ENCODE assay signal across 14 cellular contexts in genomic region chr18:7575465-7576026, GRCh38. TPM values are rescaled to one million over a fixed set of nuclear protein-coding genes. Genes with fewer than 3 reads are reported as not detected.
A peak's percentile ranks its signal among the peaks of the same experiment; 100 is the strongest.
DNase-seq lines count a peak whose midpoint lies in the region; ATAC-seq and TF ChIP-seq lines count a peak whose summit lies in the region.
"Had no signal": no experiment of that assay in that cellular context is flagged by ENCODE, and none has a peak within 500 bp of the region (broad histone marks: within the 10 kb centered on the region; RNA-seq: fewer than 3 reads in every experiment).

No MANE protein-coding gene starts in this region.

- peaks cover 73% of the 10 kb centered on the region for H4K20me1 ChIP-seq in smooth muscle cell (ENCODE audit: low read depth)

- DNase-seq in amniotic stem cell (lab: John Stamatoyannopoulos, UW) (peak; percentile 29), fibroblast of villous mesenchyme (ENCODE audit: low read depth) (peak; percentile 43), smooth muscle cell (lab: John Stamatoyannopoulos, UW; ENCODE audit: unreplicated experiment) (no peak), Right ventricle myocardium superior (no peak)
- no peak for DNase-seq in stimulated activated CD4-positive, alpha-beta T cell treated with anti-CD3 and anti-CD28 coated beads, Interleukin-1b, Interleukin-23, amount 100 ng/mL, for 48 hours
- no peak for DNase-seq in stimulated activated CD4-positive, alpha-beta T cell treated with anti-CD3 and anti-CD28 coated beads, Interleukin-4, amount 100 ng/mL, for 1 hour
- DNase-seq: activated CD4-positive, alpha-beta T cell treated with anti-CD3 and anti-CD28 coated beads, Interleukin-2, amount 50 U/mL, for 1 hour; islet precursor cell; naive B cell; tibial artery had no signal

- POLR2A ChIA-PET in HEK293 (lab: Yijun Ruan, JAX) = interaction anchor here (0.7 kb wide), 1 partner anchor 9 kb away, joined by 3 read pairs; no protein-coding TSS in a partner anchor

- no peaks in the 10 kb centered on the region for H3K9me3 ChIP-seq in HEK293 (ENCODE audit: control insufficient read depth, insufficient read depth, low read depth, low read length)
- H3K9me3 ChIP-seq in smooth muscle cell (replicated peaks; ENCODE audit: low read depth) = no peaks in the 10 kb centered on the region
- H3K9me3 ChIP-seq: tibial artery had no signal

- peaks cover 8% of the 10 kb centered on the region; the same call in 1 of the 2 replicates for H3K4me1 ChIP-seq in HEK293 (ENCODE audit: control insufficient read depth, insufficient read depth, low read length)
- peaks cover 32% of the 10 kb centered on the region for H3K4me1 ChIP-seq in smooth muscle cell (ENCODE audit: low read depth)

- peaks cover 92% of the 10 kb centered on the region for H3K79me2 ChIP-seq in smooth muscle cell (ENCODE audit: low read depth)

- H3K27me3 ChIP-seq in smooth muscle cell (ENCODE audit: low read depth) = no peaks in the 10 kb centered on the region
- H3K27me3 ChIP-seq: tibial artery had no signal

- H3K36me3 ChIP-seq in HEK293 (ENCODE audit: control insufficient read depth in 2 of 2, insufficient read depth in 1 of 2, low read length in 2 of 2) (no peaks in the 10 kb centered on the region), smooth muscle cell (ENCODE audit: low read depth) (no peaks in the 10 kb centered on the region)
- H3K36me3 ChIP-seq: tibial artery had no signal

- no peak for TF ChIP-seq CTCF in HEK293 (tag by site-specific recombination; IDR thresholded peaks at IDR 0.05)
- TF ChIP-seq CTCF in fibroblast of villous mesenchyme (IDR thresholded peaks at IDR 0.05; ENCODE audit: insufficient read depth, low read depth, low read length) = no peak
- no peak for TF ChIP-seq CTCF in smooth muscle cell (IDR thresholded peaks at IDR 0.05; ENCODE audit: borderline replicate concordance, insufficient read depth, poor library complexity, severe bottlenecking)

- CTCF ChIA-PET in HEK293 (lab: Yijun Ruan, JAX) = interaction anchor here (0.6 to 3.0 kb wide), 3 partner anchors 9 to 549 kb away, joined by 5 to 17 read pairs (median 5); partner anchors contain the start of gene PTPRM

- peak overlapping the region; percentile 22 for H3K4me2 ChIP-seq in smooth muscle cell

- H3K4me3 ChIP-seq in HEK293 (ENCODE audit: low read depth, low read length) (no peak overlapping the region), fibroblast of villous mesenchyme (ENCODE audit: low read depth, low read length) (no peak overlapping the region), smooth muscle cell (no peak overlapping the region)
- H3K4me3 ChIP-seq: tibial artery had no signal

- 38% methylated on average over 2 of the region's 2 CpGs for WGBS in smooth muscle cell (ENCODE audit: low lambda C conversion rate)

- ATAC-seq in GM21390 (IDR thresholded peaks at IDR 0.05; ENCODE audit: unreplicated experiment) = no peak
- no peak for ATAC-seq in Right ventricle myocardium superior (ENCODE audit: poor library complexity)
- ATAC-seq: esophagus mucosa had no signal

- H3K9ac ChIP-seq in smooth muscle cell (ENCODE audit: low read depth) = no peak overlapping the region

- no peak overlapping the region for H2AFZ ChIP-seq in smooth muscle cell (ENCODE audit: low read depth)

- H3F3A ChIP-seq in smooth muscle cell (ENCODE audit: low read depth) = peaks cover 18% of the 10 kb centered on the region

- intact Hi-C loops in Right ventricle myocardium superior (cut with DNase I) = loop anchor here (10.0 kb wide), 1 partner anchor 169 kb away; no protein-coding TSS in a partner anchor

- H3K27ac ChIP-seq in HEK293 (ENCODE audit: extremely low read depth, low read depth, low read length) = no peak overlapping the region
- H3K27ac ChIP-seq in smooth muscle cell (ENCODE audit: low read depth) = peak overlapping the region; percentile 68
- H3K27ac ChIP-seq: HL-60, tibial artery had no signal

TF ChIP-seq in HEK293, 187 proteins besides CTCF, POLR2A, EP300 and RAD21:
- TF ChIP-seq ZNF449 (tag by site-specific recombination; IDR thresholded peaks at IDR 0.05) (peak; percentile 19; the same call in 1 of the 2 replicates), SP2 (tag by site-specific recombination; IDR thresholded peaks at IDR 0.05) (no peak), ZNF2 (tag by site-specific recombination; IDR thresholded peaks at IDR 0.05) (no peak), AEBP2 (tag by site-specific recombination; IDR thresholded peaks at IDR 0.05; ENCODE audit: borderline replicate concordance) (no peak), ZNF707 (tag by site-specific recombination; IDR thresholded peaks at IDR 0.05) (no peak), ZBTB6 (tag by site-specific recombination; IDR thresholded peaks at IDR 0.05) (no peak), BCL11A (tag by site-specific recombination; IDR thresholded peaks at IDR 0.05; ENCODE audit: low read depth) (no peak)
TF ChIP-seq in HEK293: peak in this region for 1.

RNA-seq across cellular contexts. Expression of gene PTPRM, which starts 8.4 kb away (rescaled TPM):
- total RNA-seq in fibroblast of villous mesenchyme = 48.6 and 56.1 TPM in 2 replicates
- total RNA-seq in smooth muscle cell = 87.9 and 115 TPM in 2 replicates
- polyA plus RNA-seq in smooth muscle cell = 57.5 and 63.0 TPM in 2 replicates
- total RNA-seq in Right ventricle myocardium superior = 101 TPM

Comparison
In these comparisons a context has a peak if more than half of its experiments do, and no peak if none do; other contexts are left out.
1. DNase-seq: peak in amniotic stem cell (single experiment) and fibroblast of villous mesenchyme (single experiment); none in smooth muscle cell (single experiment), stimulated activated CD4-positive, alpha-beta T cell treated with anti-CD3 and anti-CD28 coated beads, Interleukin-1b, Interleukin-23, amount 100 ng/mL, for 48 hours (single experiment), Right ventricle myocardium superior (single experiment) and stimulated activated CD4-positive, alpha-beta T cell treated with anti-CD3 and anti-CD28 coated beads, Interleukin-4, amount 100 ng/mL, for 1 hour (single experiment).